Comparison of ENCODE assay signal across 14 cellular contexts in the genomic region with DNA sequence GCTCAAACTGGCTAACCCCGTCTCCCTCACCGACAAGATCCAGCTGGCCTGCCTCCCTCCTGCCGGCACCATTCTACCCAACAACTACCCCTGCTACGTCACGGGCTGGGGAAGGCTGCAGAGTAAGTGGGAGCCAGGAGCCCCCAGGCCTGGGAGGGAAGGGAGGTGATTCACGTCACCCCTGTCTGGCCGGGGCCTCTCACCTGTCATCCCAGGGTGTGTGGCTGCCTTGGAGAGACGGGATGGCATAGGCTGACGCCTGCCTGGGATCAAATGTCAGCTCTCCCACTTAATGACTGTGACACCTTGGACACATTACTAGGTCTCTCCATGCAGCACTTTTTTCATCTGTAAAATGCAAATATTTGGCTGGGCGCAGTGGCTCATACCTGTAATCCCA. TPM values are rescaled to one million over a fixed set of nuclear protein-coding genes. Genes with fewer than 3 reads are reported as not detected.
A peak's percentile ranks its signal among the peaks of the same experiment; 100 is the strongest.
DNase-seq lines count a peak whose midpoint lies in the region; ATAC-seq and TF ChIP-seq lines count a peak whose summit lies in the region.
"Not testable (repeated sequence)": the region's sequence is repeated elsewhere in the genome, so short reads cannot be mapped to it uniquely, and the experiment has no call there.
"Had no signal": no experiment of that assay in that cellular context is flagged by ENCODE, and none has a peak within 500 bp of the region (broad histone marks: within the 10 kb centered on the region; RNA-seq: fewer than 3 reads in every experiment).

No MANE protein-coding gene starts in this region.

- H3K36me3 ChIP-seq in SJCRH30 = not testable (repeated sequence)

- H3K36me3 Mint-ChIP-seq in nephron progenitor cell (ENCODE audit: low read depth) = not testable (repeated sequence)

- H3K9me3 Mint-ChIP-seq in nephron progenitor cell = not testable (repeated sequence)

- not testable (repeated sequence) for H3K4me3 Mint-ChIP-seq in nephron progenitor cell

- not testable (repeated sequence) for H3K27me3 Mint-ChIP-seq in nephron progenitor cell (ENCODE audit: low read depth, poor library complexity)

- not testable (repeated sequence) for H3K9me3 ChIP-seq in SJCRH30 (replicated peaks)

- DNase-seq in DMS79 treated with DMSO at 0.1 percent for 48 hours (lab: John Stamatoyannopoulos, UW) (peak; percentile 53), NCI-H1417 (lab: John Stamatoyannopoulos, UW) (peak; percentile 28 to 64 (median 42)), NCI-H2107 treated with DMSO at 0.1 percent for 48 hours (lab: John Stamatoyannopoulos, UW; ENCODE audit: unreplicated experiment) (peak; percentile 85), NCI-H526 treated with DMSO at 0.1 percent for 48 hours (lab: John Stamatoyannopoulos, UW) (peak; percentile 26), SJCRH30 (peak; percentile 88 to 92), foreskin keratinocyte (peak in 1 of 2 donors; percentile 36), nephron progenitor cell (peak; percentile 35)

- ATAC-seq in foreskin keratinocyte = peak; percentile 78

- peaks cover 41% of the 10 kb centered on the region for H3K4me1 Mint-ChIP-seq in nephron progenitor cell

- H3K4me1 ChIP-seq in SJCRH30 = peaks cover 77% of the 10 kb centered on the region
- H3K4me1 ChIP-seq in foreskin keratinocyte = not testable (repeated sequence)

- not testable (repeated sequence) for TF ChIP-seq CTCF in foreskin keratinocyte (conservative IDR thresholded peaks at IDR 0.05); nephron progenitor cell (IDR thresholded peaks at IDR 0.05)

- peak overlapping the region; percentile 22 for H3K4me3 ChIP-seq in SJCRH30

- peak overlapping the region; percentile 96 for H3K27ac ChIP-seq in SJCRH30
- not testable (repeated sequence) for H3K27ac ChIP-seq in foreskin keratinocyte

- H3K27me3 ChIP-seq in SJCRH30, foreskin keratinocyte: not testable (repeated sequence)

- H3K27ac Mint-ChIP-seq in nephron progenitor cell = not testable (repeated sequence)

RNA-seq across cellular contexts. Expression of a gene that starts 6.9 kb away (rescaled TPM):
- total RNA-seq in SJCRH30 (2014; rRNA removed; shearing (Covaris generic)) = 0.55 TPM in 1 of 2 replicates, not detected in the other
- total RNA-seq in foreskin keratinocyte = not detected in 2 replicates
- not detected in 2 replicates for polyA plus RNA-seq in foreskin keratinocyte
- total RNA-seq: A673, Daoy, H9, LHCN-M2, Peyer's patch, SK-MEL-5 had no signal
- polyA plus RNA-seq: K562 had no signal

RNA-seq across cellular contexts. Expression of a gene that starts 12.5 kb away (rescaled TPM):
- 18.3 and 24.2 TPM in 2 replicates for total RNA-seq in SJCRH30 (2014; rRNA removed; shearing (Covaris generic))
- total RNA-seq in foreskin keratinocyte = not detected in 2 replicates
- not detected in 2 replicates for polyA plus RNA-seq in foreskin keratinocyte
- total RNA-seq: A673, Daoy, H9, LHCN-M2, Peyer's patch, SK-MEL-5 had no signal

RNA-seq across cellular contexts. Expression of a gene that starts 25.2 kb away (rescaled TPM):
- total RNA-seq in SJCRH30 (2014; rRNA removed; shearing (Covaris generic)) = 0.12 and 0.28 TPM in 2 replicates
- not detected in 2 replicates for total RNA-seq in foreskin keratinocyte
- polyA plus RNA-seq in foreskin keratinocyte = not detected in 2 replicates
- total RNA-seq: Daoy, H9, LHCN-M2, SK-MEL-5 had no signal
- polyA plus RNA-seq: K562 had no signal

RNA-seq across cellular contexts. Expression of a gene that starts 53.7 kb away (rescaled TPM):
- 203 and 208 TPM in 2 replicates for total RNA-seq in SJCRH30 (2014; rRNA removed; shearing (Covaris generic))
- total RNA-seq in foreskin keratinocyte = 95.3 and 101 TPM in 2 replicates
- 114 and 116 TPM in 2 replicates for polyA plus RNA-seq in foreskin keratinocyte

Comparison
In these comparisons a context has a peak if more than half of its experiments do, and no peak if none do; other contexts are left out.
1. RNA of a gene that starts 12.5 kb away (total RNA-seq): 18.3 to 24.2 TPM in SJCRH30; not detected in foreskin keratinocyte; every median in the first group is over 10 times any median in the second.